In the genomic region with DNA sequence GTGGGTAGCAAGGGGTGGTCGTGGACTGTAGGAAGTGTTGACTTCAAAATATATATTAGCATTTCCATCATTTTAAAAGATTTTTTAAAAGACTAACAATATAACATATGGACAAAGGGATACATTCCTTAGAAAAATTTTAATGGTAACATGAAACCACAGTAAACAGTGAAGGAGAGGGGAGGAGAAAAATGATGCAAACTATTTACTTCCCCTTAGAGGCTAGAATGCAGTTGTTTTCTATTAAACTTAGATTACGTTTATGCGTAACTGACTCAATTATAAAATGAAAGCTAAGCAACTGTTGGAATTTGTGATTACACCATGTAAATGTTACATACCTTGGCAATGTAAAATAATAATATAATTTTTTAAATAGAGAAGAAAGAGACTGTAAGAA, we compare ENCODE assay signal across 20 cellular contexts. TPM values are rescaled to one million over a fixed set of nuclear protein-coding genes. Genes with fewer than 3 reads are reported as not detected.
A peak's percentile ranks its signal among the peaks of the same experiment; 100 is the strongest.
DNase-seq lines count a peak whose midpoint lies in the region; ATAC-seq and TF ChIP-seq lines count a peak whose summit lies in the region.
"Had no signal": no experiment of that assay in that cellular context is flagged by ENCODE, and none has a peak within 500 bp of the region (broad histone marks: within the 10 kb centered on the region; RNA-seq: fewer than 3 reads in every experiment).

No MANE protein-coding gene starts in this region.

- H3K27ac Mint-ChIP-seq in osteocyte (ENCODE audit: unreplicated experiment): peak overlapping the region; percentile 37
- H3K27ac Mint-ChIP-seq: CD4-positive, CD25-positive, alpha-beta regulatory T cell; GM23338 had no signal

- no peak overlapping the region for H3K4me3 Mint-ChIP-seq in osteocyte (ENCODE audit: unreplicated experiment)
- H3K4me3 Mint-ChIP-seq: CD4-positive, CD25-positive, alpha-beta regulatory T cell; GM23338 had no signal

- no peaks in the 10 kb centered on the region for H3K9me3 Mint-ChIP-seq in osteocyte (ENCODE audit: unreplicated experiment)
- H3K9me3 Mint-ChIP-seq: CD4-positive, CD25-positive, alpha-beta regulatory T cell; GM23338 had no signal

- ATAC-seq in HG03439 (IDR thresholded peaks at IDR 0.05; ENCODE audit: unreplicated experiment): no peak
- ATAC-seq: GM23338 had no signal

- DNase-seq in AG10803 (ENCODE audit: low read depth) (peak; percentile 36), adipocyte (ENCODE audit: low read depth) (peak; percentile 62), fibroblast of peridontal ligament (ENCODE audit: extremely low read depth) (peak; percentile 49), osteocyte (ENCODE audit: extremely low spot score, unreplicated experiment) (no peak), NCI-H2227 treated with DMSO at 0.1 percent for 48 hours (lab: John Stamatoyannopoulos, UW) (no peak)
- no peak for DNase-seq in activated T-cell treated with anti-CD3 and anti-CD28 coated beads, Interleukin-2, amount 50 U/mL, for 48 hours
- DNase-seq in activated CD4-positive, alpha-beta T cell treated with anti-CD3 and anti-CD28 coated beads, Interleukin-2, amount 50 U/mL, for 1 hour: no peak
- DNase-seq: BE2C; CD4-positive, CD25-positive, alpha-beta regulatory T cell; COR-L47; GDM1; HCEC 1CT; KG1; NCI-H1105 treated with DMSO at 0.1 percent for 48 hours; NCI-H1694; NCI-H226; NCI-H524; NCI-H82 had no signal

- peaks cover 24% of the 10 kb centered on the region for H3K4me1 ChIP-seq in adipocyte (ENCODE audit: control insufficient read depth, insufficient read depth, low read length)
- H3K4me1 ChIP-seq: BE2C had no signal

- no peak overlapping the region for H3K9ac ChIP-seq in adipocyte (ENCODE audit: low read length)

- no peaks in the 10 kb centered on the region for H3K27me3 Mint-ChIP-seq in osteocyte (ENCODE audit: unreplicated experiment)

- no peaks in the 10 kb centered on the region for H3K27me3 ChIP-seq in adipocyte (replicated peaks; ENCODE audit: control insufficient read depth, insufficient read depth, low read length)
- H3K27me3 ChIP-seq: BE2C had no signal

- H3K4me1 Mint-ChIP-seq in osteocyte (ENCODE audit: unreplicated experiment): peaks cover 80% of the 10 kb centered on the region
- H3K4me1 Mint-ChIP-seq: CD4-positive, CD25-positive, alpha-beta regulatory T cell had no signal

- peaks cover 56% of the 10 kb centered on the region for H3K36me3 Mint-ChIP-seq in osteocyte (ENCODE audit: unreplicated experiment)
- H3K36me3 Mint-ChIP-seq: CD4-positive, CD25-positive, alpha-beta regulatory T cell had no signal

- H3K9me3 ChIP-seq in adipocyte (ENCODE audit: control insufficient read depth, low read length): no peaks in the 10 kb centered on the region
- H3K9me3 ChIP-seq: BE2C had no signal

- TF ChIP-seq CTCF in AG10803 (conservative IDR thresholded peaks at IDR 0.05; ENCODE audit: low read length) (no peak), osteocyte (IDR thresholded peaks at IDR 0.05) (no peak)

- H3K4me3 ChIP-seq in AG10803 (ENCODE audit: low read length) (no peak overlapping the region), adipocyte (ENCODE audit: low read length) (no peak overlapping the region)
- H3K4me3 ChIP-seq: GM23338 had no signal

- peaks cover 22% of the 10 kb centered on the region for H3K36me3 ChIP-seq in adipocyte (ENCODE audit: control insufficient read depth, insufficient read depth, low read length, severe bottlenecking)
- H3K36me3 ChIP-seq: BE2C had no signal

RNA-seq across cellular contexts. Expression of a gene that starts 41.3 kb away (rescaled TPM):
- total RNA-seq in osteocyte: 781 and 807 TPM in 2 replicates

Comparison
In these comparisons a context has a peak if more than half of its experiments do, and no peak if none do; other contexts are left out.
1. DNase-seq: peak in AG10803 (single experiment), adipocyte (single experiment) and fibroblast of peridontal ligament (single experiment); none in osteocyte (single experiment), activated T-cell treated with anti-CD3 and anti-CD28 coated beads, Interleukin-2, amount 50 U/mL, for 48 hours (0 of 2), activated CD4-positive, alpha-beta T cell treated with anti-CD3 and anti-CD28 coated beads, Interleukin-2, amount 50 U/mL, for 1 hour (single experiment) and NCI-H2227 treated with DMSO at 0.1 percent for 48 hours (single experiment).